In the genomic region with DNA sequence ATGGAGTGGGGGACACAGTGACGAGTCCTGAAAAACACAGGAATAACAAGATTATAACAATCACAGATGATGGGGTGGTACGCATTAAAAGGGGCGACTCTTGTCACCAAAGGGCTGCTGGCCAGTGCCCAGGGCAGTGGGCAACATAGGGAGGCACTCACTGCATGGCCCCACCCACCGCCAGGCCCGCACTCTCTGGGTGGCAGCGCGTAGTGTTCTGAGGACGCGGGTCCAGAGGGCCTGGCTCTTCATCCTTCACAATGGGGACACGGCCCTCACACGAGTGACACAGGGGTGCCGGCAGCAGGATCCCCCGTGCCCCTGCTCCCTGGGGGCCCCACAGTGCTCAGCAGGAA, we compare ENCODE assay signal across 14 cellular contexts. TPM values are rescaled to one million over a fixed set of nuclear protein-coding genes. Genes with fewer than 3 reads are reported as not detected.
DNase-seq lines count a peak whose midpoint lies in the region; ATAC-seq and TF ChIP-seq lines count a peak whose summit lies in the region.
"Not testable (repeated sequence)": the region's sequence is repeated elsewhere in the genome, so short reads cannot be mapped to it uniquely, and the experiment has no call there.
"Had no signal": no experiment of that assay in that cellular context is flagged by ENCODE, and none has a peak within 500 bp of the region (broad histone marks: within the 10 kb centered on the region; RNA-seq: fewer than 3 reads in every experiment).

No MANE protein-coding gene starts in this region.

- H3K27ac ChIP-seq in RWPE1: peak overlapping the region; percentile 70
- H3K27ac ChIP-seq in lung (ENCODE audit: low read depth in 1 of 2, low read length in 1 of 2): not testable (repeated sequence)

- H3K27me3 ChIP-seq in lung (ENCODE audit: control insufficient read depth, insufficient read depth): not testable (repeated sequence)

- ATAC-seq in lung (ENCODE audit: insufficient read depth, low FRiP score): not testable (repeated sequence)
- ATAC-seq in sciatic nerve: peak; percentile 8
- peak; percentile 7 for ATAC-seq in stimulated activated naive CD8-positive, alpha-beta T cell treated with anti-CD3 and anti-CD28 coated beads, Interleukin-15, amount 100 ng/mL, for 72 hours

- intact Hi-C loops in cardiac septum (cut with DNase I); sciatic nerve (cut with DNase I): not testable (repeated sequence)

- CTCF ChIA-PET in RWPE1 (lab: Yijun Ruan, JAX); activated CD4-positive, alpha-beta memory T cell treated with anti-CD3 and anti-CD28 coated beads, Interleukin-2, amount 10 ng/mL, durations not matched to agents 7 days and 5 days (lab: Charles Lee): not testable (repeated sequence)

- not testable (repeated sequence) for H3K27me3 Mint-ChIP-seq in activated CD4-positive, alpha-beta memory T cell treated with anti-CD3 and anti-CD28 coated beads, Interleukin-2, amount 10 ng/mL, durations not matched to agents 7 days and 5 days; chondrocyte (ENCODE audit: low read depth); stimulated activated naive CD8-positive, alpha-beta T cell treated with anti-CD3 and anti-CD28 coated beads, Interleukin-15, amount 100 ng/mL, for 72 hours

- H3K9me3 Mint-ChIP-seq in activated CD4-positive, alpha-beta memory T cell treated with anti-CD3 and anti-CD28 coated beads, Interleukin-2, amount 10 ng/mL, durations not matched to agents 7 days and 5 days; chondrocyte (ENCODE audit: low read depth); stimulated activated naive CD8-positive, alpha-beta T cell treated with anti-CD3 and anti-CD28 coated beads, Interleukin-15, amount 100 ng/mL, for 72 hours: not testable (repeated sequence)

- not testable (repeated sequence) for H3K36me3 ChIP-seq in lung (ENCODE audit: control insufficient read depth in 2 of 2, insufficient read depth in 2 of 2, low read length in 2 of 2)

- H3K4me1 Mint-ChIP-seq in activated CD4-positive, alpha-beta memory T cell treated with anti-CD3 and anti-CD28 coated beads, Interleukin-2, amount 10 ng/mL, durations not matched to agents 7 days and 5 days; chondrocyte (ENCODE audit: low read depth); stimulated activated naive CD8-positive, alpha-beta T cell treated with anti-CD3 and anti-CD28 coated beads, Interleukin-15, amount 100 ng/mL, for 72 hours: not testable (repeated sequence)

- H3K36me3 Mint-ChIP-seq in activated CD4-positive, alpha-beta memory T cell treated with anti-CD3 and anti-CD28 coated beads, Interleukin-2, amount 10 ng/mL, durations not matched to agents 7 days and 5 days (ENCODE audit: low read depth); chondrocyte (ENCODE audit: low read depth): not testable (repeated sequence)

- H3K4me3 ChIP-seq in lung: not testable (repeated sequence)

- H3K9me3 ChIP-seq in lung (ENCODE audit: control insufficient read depth in 2 of 2, insufficient read depth in 1 of 2, low read length in 1 of 2): not testable (repeated sequence)

- not testable (repeated sequence) for H3K4me3 Mint-ChIP-seq in activated CD4-positive, alpha-beta memory T cell treated with anti-CD3 and anti-CD28 coated beads, Interleukin-2, amount 10 ng/mL, durations not matched to agents 7 days and 5 days; chondrocyte (ENCODE audit: unreplicated experiment); stimulated activated naive CD8-positive, alpha-beta T cell treated with anti-CD3 and anti-CD28 coated beads, Interleukin-15, amount 100 ng/mL, for 72 hours

- 77 to 94% methylated on average over 4 to 11 of the region's 13 CpGs for WGBS in lung, 2 donors

- H3K27ac Mint-ChIP-seq in activated CD4-positive, alpha-beta memory T cell treated with anti-CD3 and anti-CD28 coated beads, Interleukin-2, amount 10 ng/mL, durations not matched to agents 7 days and 5 days; chondrocyte (ENCODE audit: unreplicated experiment); stimulated activated naive CD8-positive, alpha-beta T cell treated with anti-CD3 and anti-CD28 coated beads, Interleukin-15, amount 100 ng/mL, for 72 hours: not testable (repeated sequence)

- TF ChIP-seq CTCF in RWPE1 (conservative IDR thresholded peaks at IDR 0.05; ENCODE audit: low read depth); chondrocyte (IDR thresholded peaks at IDR 0.05); lung (IDR thresholded peaks at IDR 0.05; ENCODE audit: control extremely low read depth, extremely low read depth): not testable (repeated sequence)

- POLR2A ChIA-PET in RWPE1 (lab: Yijun Ruan, JAX; ENCODE audit: low non-redundant PET); activated CD4-positive, alpha-beta memory T cell treated with anti-CD3 and anti-CD28 coated beads, Interleukin-2, amount 10 ng/mL, durations not matched to agents 7 days and 5 days (lab: Charles Lee): not testable (repeated sequence)

- not testable (repeated sequence) for H3K4me1 ChIP-seq in lung (ENCODE audit: control insufficient read depth in 2 of 2, insufficient read depth in 2 of 2, low read length in 2 of 2)

- DNase-seq in RWPE1 (ENCODE audit: low spot score); sciatic nerve (ENCODE audit: low spot score); stimulated activated naive CD8-positive, alpha-beta T cell treated with anti-CD3 and anti-CD28 coated beads, Interleukin-15, amount 100 ng/mL, for 72 hours: not testable (repeated sequence)
- DNase-seq in activated CD4-positive, alpha-beta memory T cell treated with anti-CD3 and anti-CD28 coated beads, Interleukin-2, amount 10 ng/mL, durations not matched to agents 7 days and 5 days: peak; percentile 8
- DNase-seq in chondrocyte (ENCODE audit: low spot score) (peak; percentile 12), cardiac septum (ENCODE audit: low spot score) (peak; percentile 29), lung (ENCODE audit: low spot score) (peak; percentile 23)

RNA-seq across cellular contexts. Expression of a gene that starts 6.6 kb away (rescaled TPM):
- 1 to 10 TPM; 4.5 to 5.2 TPM for total RNA-seq in activated CD4-positive, alpha-beta memory T cell treated with anti-CD3 and anti-CD28 coated beads, Interleukin-2, amount 10 ng/mL, durations not matched to agents 7 days and 5 days
- total RNA-seq in chondrocyte: 2.4 to 3.0 TPM (median 2.4 TPM) in 3 replicates
- total RNA-seq in cardiac septum: 1.1 TPM
- total RNA-seq in lung: 10 to 100 TPM; 13.7 to 15.1 TPM
- 1 to 10 TPM; 8.1 to 9.2 TPM for polyA plus RNA-seq in lung
- total RNA-seq in sciatic nerve: 12.8 TPM
- polyA plus RNA-seq: CD14-positive monocyte had no signal

RNA-seq across cellular contexts. Expression of a gene that starts 42.1 kb away (rescaled TPM):
- 100 to 1,000 TPM; 249 to 267 TPM for total RNA-seq in activated CD4-positive, alpha-beta memory T cell treated with anti-CD3 and anti-CD28 coated beads, Interleukin-2, amount 10 ng/mL, durations not matched to agents 7 days and 5 days
- total RNA-seq in chondrocyte: 96.5 to 112 TPM (median 109 TPM) in 3 replicates
- 79.3 TPM for total RNA-seq in cardiac septum
- 10 to 100 TPM; 29.5 to 57.0 TPM for total RNA-seq in lung
- 10 to 100 TPM; 76.9 to 77.4 TPM for polyA plus RNA-seq in lung
- 71.0 TPM for total RNA-seq in sciatic nerve

RNA-seq across cellular contexts. Expression of a gene that starts 58.4 kb away (rescaled TPM):
- total RNA-seq in activated CD4-positive, alpha-beta memory T cell treated with anti-CD3 and anti-CD28 coated beads, Interleukin-2, amount 10 ng/mL, durations not matched to agents 7 days and 5 days: not detected
- total RNA-seq in chondrocyte (not detected in 3 replicates), cardiac septum (4.0 TPM), lung (not detected), sciatic nerve (not detected)
- under 1 TPM in 1 of 2 donors, not detected in 1; 0.02 TPM for polyA plus RNA-seq in lung
- total RNA-seq: CD4-positive, alpha-beta T cell; CD8-positive, alpha-beta memory T cell; GM12878; GM23248; H1 had no signal
- polyA plus RNA-seq: A549, CD14-positive monocyte, GM23248 had no signal
